Comparison of ENCODE assay signal across 9 cellular contexts in genomic region chr14:57060276-57060956, GRCh38.
DNase-seq lines count a peak whose midpoint lies in the region; ATAC-seq and TF ChIP-seq lines count a peak whose summit lies in the region.
"Had no signal": no experiment of that assay in that cellular context is flagged by ENCODE, and none has a peak within 500 bp of the region (broad histone marks: within the 10 kb centered on the region; RNA-seq: fewer than 3 reads in every experiment).

No MANE protein-coding gene starts in this region.

- no peak overlapping the region for H3K4me3 ChIP-seq in GM06990 (replicated peaks; ENCODE audit: low read depth, low read length)

- H3K27me3 Mint-ChIP-seq in stimulated activated memory B cell treated with anti-CD40 and anti-IgM and Interleukin-4, amounts not matched to agents 10 μg/mL and 1 μg/mL and 100 μg/mL, for 72 hours = peaks cover 13% of the 10 kb centered on the region

- ATAC-seq in GM19468 (IDR thresholded peaks at IDR 0.05; ENCODE audit: extremely low read depth, unreplicated experiment) (peak; percentile 81), HG03442 (IDR thresholded peaks at IDR 0.05; ENCODE audit: unreplicated experiment) (peak; percentile 92)
- peak; percentile 76 for ATAC-seq in stimulated activated memory B cell treated with anti-CD40 and anti-IgM and Interleukin-4, amounts not matched to agents 10 μg/mL and 1 μg/mL and 100 μg/mL, for 72 hours

- H3K27me3 ChIP-seq in GM06990 (replicated peaks; ENCODE audit: control insufficient read depth, insufficient read depth, low read length) = no peaks in the 10 kb centered on the region

- no peaks in the 10 kb centered on the region for H3K36me3 ChIP-seq in GM06990 (ENCODE audit: control insufficient read depth, insufficient read depth, low read length)

- H3K9me3 Mint-ChIP-seq in stimulated activated memory B cell treated with anti-CD40 and anti-IgM and Interleukin-4, amounts not matched to agents 10 μg/mL and 1 μg/mL and 100 μg/mL, for 72 hours = no peaks in the 10 kb centered on the region
- H3K9me3 Mint-ChIP-seq: natural killer cell treated with Interleukin-12 subunit alpha and Interleukin-12 subunit beta and Interleukin-15 and Interleukin-18, amount 100 ng/mL, for 72 hours had no signal

- H3K27ac Mint-ChIP-seq in stimulated activated memory B cell treated with anti-CD40 and anti-IgM and Interleukin-4, amounts not matched to agents 10 μg/mL and 1 μg/mL and 100 μg/mL, for 72 hours = peak overlapping the region; percentile 48
- H3K27ac Mint-ChIP-seq: natural killer cell treated with Interleukin-12 subunit alpha and Interleukin-12 subunit beta and Interleukin-15 and Interleukin-18, amount 100 ng/mL, for 72 hours had no signal

- no peak overlapping the region for H3K4me3 Mint-ChIP-seq in stimulated activated memory B cell treated with anti-CD40 and anti-IgM and Interleukin-4, amounts not matched to agents 10 μg/mL and 1 μg/mL and 100 μg/mL, for 72 hours
- H3K4me3 Mint-ChIP-seq: natural killer cell treated with Interleukin-12 subunit alpha and Interleukin-12 subunit beta and Interleukin-15 and Interleukin-18, amount 100 ng/mL, for 72 hours had no signal

- DNase-seq in GM06990 (ENCODE audit: extremely low read depth, insufficient read length) (peak; percentile 35), amniotic epithelial cell (ENCODE audit: low read depth) (peak; percentile 0), NCI-H526 treated with DMSO at 0.1 percent for 48 hours (lab: John Stamatoyannopoulos, UW) (no peak), HuH-7 (ENCODE audit: low spot score) (no peak), NCI-H524 (lab: John Stamatoyannopoulos, UW) (no peak)

- H3K36me3 Mint-ChIP-seq in stimulated activated memory B cell treated with anti-CD40 and anti-IgM and Interleukin-4, amounts not matched to agents 10 μg/mL and 1 μg/mL and 100 μg/mL, for 72 hours = no peaks in the 10 kb centered on the region
- H3K36me3 Mint-ChIP-seq: natural killer cell treated with Interleukin-12 subunit alpha and Interleukin-12 subunit beta and Interleukin-15 and Interleukin-18, amount 100 ng/mL, for 72 hours had no signal

- no peak for TF ChIP-seq CTCF in GM06990 (IDR thresholded peaks at IDR 0.05; ENCODE audit: insufficient read depth, low read length, poor library complexity, severe bottlenecking)

- peaks cover 9% of the 10 kb centered on the region for H3K4me1 Mint-ChIP-seq in stimulated activated memory B cell treated with anti-CD40 and anti-IgM and Interleukin-4, amounts not matched to agents 10 μg/mL and 1 μg/mL and 100 μg/mL, for 72 hours

Comparison
In these comparisons a context has a peak if more than half of its experiments do, and no peak if none do; other contexts are left out.
1. DNase-seq: peak in GM06990 (single experiment) and amniotic epithelial cell (single experiment); none in NCI-H526 treated with DMSO at 0.1 percent for 48 hours (single experiment), HuH-7 (single experiment) and NCI-H524 (0 of 2).
2. Peak in every context shown above with its lines, with median percentiles within 50 percentile points of each other: ATAC-seq.